4 cellular contexts compared by ENCODE assay signal in the genomic region with DNA sequence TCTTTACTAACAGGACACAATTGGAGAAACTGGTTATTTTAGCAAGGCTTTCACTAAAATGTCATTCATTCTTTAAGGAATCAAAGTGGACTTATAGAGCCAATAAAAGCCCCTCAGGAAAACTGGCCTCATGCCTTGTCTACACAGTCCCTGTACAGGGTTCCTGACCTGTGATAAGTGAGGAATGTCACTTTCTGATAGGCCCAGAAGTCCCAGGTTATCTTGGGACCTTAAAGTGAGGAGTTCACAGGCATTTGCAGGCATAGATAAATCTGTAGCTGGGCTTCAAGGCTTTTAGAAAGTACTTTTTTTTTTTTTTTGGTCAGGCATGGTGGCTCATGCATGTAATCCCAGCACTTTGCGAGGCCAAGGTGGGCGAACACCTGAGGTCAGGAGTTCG. TPM values are rescaled to one million over a fixed set of nuclear protein-coding genes. Genes with fewer than 3 reads are reported as not detected.
"Had no signal": no experiment of that assay in that cellular context is flagged by ENCODE, and none has a peak within 500 bp of the region (broad histone marks: within the 10 kb centered on the region; RNA-seq: fewer than 3 reads in every experiment).

No MANE protein-coding gene starts in this region.

- DNase-seq: GDM1, GF-D8 had no signal

- ATAC-seq: GM12878 had no signal

- H3K4me3 ChIP-seq: GM12878 had no signal

RNA-seq across cellular contexts. Expression of a gene that starts 19.4 kb away (rescaled TPM):
- total RNA-seq: G401 had no signal
